ENCODE assay signal across 1 cellular context in the genomic region with DNA sequence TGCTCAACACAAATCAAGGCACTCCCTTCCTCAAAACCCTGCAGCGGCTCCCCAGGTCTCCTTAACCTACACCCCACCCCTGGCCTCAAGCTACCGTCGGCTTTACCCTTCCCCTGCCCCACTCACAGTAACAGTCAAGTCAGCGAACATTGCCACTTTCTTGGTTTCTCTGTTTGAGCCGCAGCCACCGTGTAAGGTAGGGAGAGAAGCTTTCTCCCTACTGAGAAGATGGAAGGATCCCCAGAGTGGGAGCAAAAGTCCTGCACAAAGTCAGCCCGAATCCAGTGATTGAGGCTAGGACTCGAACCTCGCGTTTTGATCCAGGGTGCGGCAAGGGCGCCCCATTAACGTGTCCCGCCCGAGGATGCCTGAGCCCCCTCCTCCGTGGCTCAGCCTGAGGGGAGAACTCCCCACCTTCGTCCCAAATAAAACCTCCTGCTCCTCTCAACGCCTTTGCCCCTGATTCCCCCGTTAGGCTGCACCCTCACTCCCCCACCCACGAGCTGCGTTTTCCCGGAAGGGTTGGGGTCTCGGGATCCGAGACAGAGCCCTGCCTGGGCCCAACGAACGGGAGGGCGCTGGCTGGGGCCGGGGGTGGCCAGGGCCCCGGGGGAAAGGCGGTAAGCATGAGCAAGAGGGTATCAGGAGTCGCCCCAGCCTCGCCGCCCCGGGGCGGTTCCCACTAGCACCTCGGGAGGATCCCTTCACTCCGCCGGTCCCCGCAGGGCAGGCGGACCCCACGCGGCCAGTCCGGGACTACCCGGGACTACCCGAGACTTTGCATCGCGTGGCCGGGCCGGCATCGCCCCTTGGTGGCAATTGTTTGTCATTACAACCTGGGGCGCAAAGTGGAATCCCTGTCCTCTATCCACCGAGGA.
A peak's percentile ranks its signal among the peaks of the same experiment; 100 is the strongest.
TF ChIP-seq lines count a peak whose summit lies in the region.

No MANE protein-coding gene starts in this region.

TF ChIP-seq in HepG2, 621 proteins besides CTCF, POLR2A, EP300 and RAD21 (continues in another document):
- 0 out of 2 replicates have a peak, but pooled peaks have one; percentile 45 for TF ChIP-seq ZNF550 (CRISPR knock-in tag; IDR thresholded peaks at IDR 0.05; ENCODE audit: borderline replicate concordance)
- TF ChIP-seq, protein P1, sequence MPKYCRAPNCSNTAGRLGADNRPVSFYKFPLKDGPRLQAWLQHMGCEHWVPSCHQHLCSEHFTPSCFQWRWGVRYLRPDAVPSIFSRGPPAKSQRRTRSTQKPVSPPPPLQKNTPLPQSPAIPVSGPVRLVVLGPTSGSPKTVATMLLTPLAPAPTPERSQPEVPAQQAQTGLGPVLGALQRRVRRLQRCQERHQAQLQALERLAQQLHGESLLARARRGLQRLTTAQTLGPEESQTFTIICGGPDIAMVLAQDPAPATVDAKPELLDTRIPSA (CRISPR knock-in tag; IDR thresholded peaks at IDR 0.05; ENCODE audit: borderline replicate concordance) = no peak
- TF ChIP-seq, protein P2, sequence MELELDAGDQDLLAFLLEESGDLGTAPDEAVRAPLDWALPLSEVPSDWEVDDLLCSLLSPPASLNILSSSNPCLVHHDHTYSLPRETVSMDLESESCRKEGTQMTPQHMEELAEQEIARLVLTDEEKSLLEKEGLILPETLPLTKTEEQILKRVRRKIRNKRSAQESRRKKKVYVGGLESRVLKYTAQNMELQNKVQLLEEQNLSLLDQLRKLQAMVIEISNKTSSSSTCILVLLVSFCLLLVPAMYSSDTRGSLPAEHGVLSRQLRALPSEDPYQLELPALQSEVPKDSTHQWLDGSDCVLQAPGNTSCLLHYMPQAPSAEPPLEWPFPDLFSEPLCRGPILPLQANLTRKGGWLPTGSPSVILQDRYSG (CRISPR knock-in tag; IDR thresholded peaks at IDR 0.05) = no peak
- no peak for TF ChIP-seq ZNF556 (CRISPR knock-in tag; IDR thresholded peaks at IDR 0.05; ENCODE audit: borderline replicate concordance)
- TF ChIP-seq PITX1 (CRISPR knock-in tag; IDR thresholded peaks at IDR 0.05) = no peak; the same call in 1 of the 2 replicates
- TF ChIP-seq ZNF782 (CRISPR knock-in tag; IDR thresholded peaks at IDR 0.05; ENCODE audit: borderline replicate concordance) = no peak
- peak; percentile 26; the same call in 1 of the 2 replicates for TF ChIP-seq ERF (CRISPR knock-in tag; IDR thresholded peaks at IDR 0.05)
- TF ChIP-seq ZNF124 (CRISPR knock-in tag; IDR thresholded peaks at IDR 0.05) = 0 out of 2 replicates have a peak, but pooled peaks have one; percentile 69
- TF ChIP-seq ZBTB38 (CRISPR knock-in tag; IDR thresholded peaks at IDR 0.05) = peak; percentile 51; the same call in 1 of the 2 replicates
- TF ChIP-seq, protein P3, sequence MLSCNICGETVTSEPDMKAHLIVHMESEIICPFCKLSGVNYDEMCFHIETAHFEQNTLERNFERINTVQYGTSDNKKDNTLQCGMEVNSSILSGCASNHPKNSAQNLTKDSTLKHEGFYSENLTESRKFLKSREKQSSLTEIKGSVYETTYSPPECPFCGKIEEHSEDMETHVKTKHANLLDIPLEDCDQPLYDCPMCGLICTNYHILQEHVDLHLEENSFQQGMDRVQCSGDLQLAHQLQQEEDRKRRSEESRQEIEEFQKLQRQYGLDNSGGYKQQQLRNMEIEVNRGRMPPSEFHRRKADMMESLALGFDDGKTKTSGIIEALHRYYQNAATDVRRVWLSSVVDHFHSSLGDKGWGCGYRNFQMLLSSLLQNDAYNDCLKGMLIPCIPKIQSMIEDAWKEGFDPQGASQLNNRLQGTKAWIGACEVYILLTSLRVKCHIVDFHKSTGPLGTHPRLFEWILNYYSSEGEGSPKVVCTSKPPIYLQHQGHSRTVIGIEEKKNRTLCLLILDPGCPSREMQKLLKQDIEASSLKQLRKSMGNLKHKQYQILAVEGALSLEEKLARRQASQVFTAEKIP (CRISPR knock-in tag; IDR thresholded peaks at IDR 0.05; ENCODE audit: borderline replicate concordance) = no peak
- TF ChIP-seq, protein P4, sequence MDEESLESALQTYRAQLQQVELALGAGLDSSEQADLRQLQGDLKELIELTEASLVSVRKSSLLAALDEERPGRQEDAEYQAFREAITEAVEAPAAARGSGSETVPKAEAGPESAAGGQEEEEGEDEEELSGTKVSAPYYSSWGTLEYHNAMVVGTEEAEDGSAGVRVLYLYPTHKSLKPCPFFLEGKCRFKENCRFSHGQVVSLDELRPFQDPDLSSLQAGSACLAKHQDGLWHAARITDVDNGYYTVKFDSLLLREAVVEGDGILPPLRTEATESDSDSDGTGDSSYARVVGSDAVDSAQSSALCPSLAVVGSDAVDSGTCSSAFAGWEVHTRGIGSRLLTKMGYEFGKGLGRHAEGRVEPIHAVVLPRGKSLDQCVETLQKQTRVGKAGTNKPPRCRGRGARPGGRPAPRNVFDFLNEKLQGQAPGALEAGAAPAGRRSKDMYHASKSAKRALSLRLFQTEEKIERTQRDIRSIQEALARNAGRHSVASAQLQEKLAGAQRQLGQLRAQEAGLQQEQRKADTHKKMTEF (CRISPR knock-in tag; IDR thresholded peaks at IDR 0.05) = peak; percentile 83
- TF ChIP-seq ATRX (CRISPR knock-in tag; IDR thresholded peaks at IDR 0.05; ENCODE audit: borderline replicate concordance) = no peak
- peak; percentile 49; the same call in 1 of the 2 replicates for TF ChIP-seq ZSCAN9 (CRISPR knock-in tag; IDR thresholded peaks at IDR 0.05; ENCODE audit: borderline replicate concordance)
- TF ChIP-seq ARNT2 (CRISPR knock-in tag; IDR thresholded peaks at IDR 0.05; ENCODE audit: low read depth) = no peak
- TF ChIP-seq, protein P5, sequence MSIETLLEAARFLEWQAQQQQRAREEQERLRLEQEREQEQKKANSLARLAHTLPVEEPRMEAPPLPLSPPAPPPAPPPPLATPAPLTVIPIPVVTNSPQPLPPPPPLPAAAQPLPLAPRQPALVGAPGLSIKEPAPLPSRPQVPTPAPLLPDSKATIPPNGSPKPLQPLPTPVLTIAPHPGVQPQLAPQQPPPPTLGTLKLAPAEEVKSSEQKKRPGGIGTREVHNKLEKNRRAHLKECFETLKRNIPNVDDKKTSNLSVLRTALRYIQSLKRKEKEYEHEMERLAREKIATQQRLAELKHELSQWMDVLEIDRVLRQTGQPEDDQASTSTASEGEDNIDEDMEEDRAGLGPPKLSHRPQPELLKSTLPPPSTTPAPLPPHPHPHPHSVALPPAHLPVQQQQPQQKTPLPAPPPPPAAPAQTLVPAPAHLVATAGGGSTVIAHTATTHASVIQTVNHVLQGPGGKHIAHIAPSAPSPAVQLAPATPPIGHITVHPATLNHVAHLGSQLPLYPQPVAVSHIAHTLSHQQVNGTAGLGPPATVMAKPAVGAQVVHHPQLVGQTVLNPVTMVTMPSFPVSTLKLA (IDR thresholded peaks at IDR 0.05) = no peak
- TF ChIP-seq SMAD3 (CRISPR knock-in tag; IDR thresholded peaks at IDR 0.05) = peak; percentile 52; the same call in 1 of the 2 replicates
- no peak for TF ChIP-seq MAFF (IDR thresholded peaks at IDR 0.05; ENCODE audit: low read depth, low read length)
- TF ChIP-seq RBM22 (optimal IDR thresholded peaks at IDR 0.05; ENCODE audit: low read length) = no peak
- TF ChIP-seq ZNF83 (CRISPR knock-in tag; IDR thresholded peaks at IDR 0.05; ENCODE audit: borderline replicate concordance) = no peak
- TF ChIP-seq KDM3A (CRISPR knock-in tag; IDR thresholded peaks at IDR 0.05; ENCODE audit: low read depth) = peak; percentile 94; the same call in 1 of the 2 replicates
- TF ChIP-seq, protein P6, sequence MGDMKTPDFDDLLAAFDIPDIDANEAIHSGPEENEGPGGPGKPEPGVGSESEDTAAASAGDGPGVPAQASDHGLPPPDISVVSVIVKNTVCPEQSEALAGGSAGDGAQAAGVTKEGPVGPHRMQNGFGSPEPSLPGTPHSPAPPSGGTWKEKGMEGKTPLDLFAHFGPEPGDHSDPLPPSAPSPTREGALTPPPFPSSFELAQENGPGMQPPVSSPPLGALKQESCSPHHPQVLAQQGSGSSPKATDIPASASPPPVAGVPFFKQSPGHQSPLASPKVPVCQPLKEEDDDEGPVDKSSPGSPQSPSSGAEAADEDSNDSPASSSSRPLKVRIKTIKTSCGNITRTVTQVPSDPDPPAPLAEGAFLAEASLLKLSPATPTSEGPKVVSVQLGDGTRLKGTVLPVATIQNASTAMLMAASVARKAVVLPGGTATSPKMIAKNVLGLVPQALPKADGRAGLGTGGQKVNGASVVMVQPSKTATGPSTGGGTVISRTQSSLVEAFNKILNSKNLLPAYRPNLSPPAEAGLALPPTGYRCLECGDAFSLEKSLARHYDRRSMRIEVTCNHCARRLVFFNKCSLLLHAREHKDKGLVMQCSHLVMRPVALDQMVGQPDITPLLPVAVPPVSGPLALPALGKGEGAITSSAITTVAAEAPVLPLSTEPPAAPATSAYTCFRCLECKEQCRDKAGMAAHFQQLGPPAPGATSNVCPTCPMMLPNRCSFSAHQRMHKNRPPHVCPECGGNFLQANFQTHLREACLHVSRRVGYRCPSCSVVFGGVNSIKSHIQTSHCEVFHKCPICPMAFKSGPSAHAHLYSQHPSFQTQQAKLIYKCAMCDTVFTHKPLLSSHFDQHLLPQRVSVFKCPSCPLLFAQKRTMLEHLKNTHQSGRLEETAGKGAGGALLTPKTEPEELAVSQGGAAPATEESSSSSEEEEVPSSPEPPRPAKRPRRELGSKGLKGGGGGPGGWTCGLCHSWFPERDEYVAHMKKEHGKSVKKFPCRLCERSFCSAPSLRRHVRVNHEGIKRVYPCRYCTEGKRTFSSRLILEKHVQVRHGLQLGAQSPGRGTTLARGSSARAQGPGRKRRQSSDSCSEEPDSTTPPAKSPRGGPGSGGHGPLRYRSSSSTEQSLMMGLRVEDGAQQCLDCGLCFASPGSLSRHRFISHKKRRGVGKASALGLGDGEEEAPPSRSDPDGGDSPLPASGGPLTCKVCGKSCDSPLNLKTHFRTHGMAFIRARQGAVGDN (CRISPR knock-in tag; IDR thresholded peaks at IDR 0.05) = peak; percentile 71
- TF ChIP-seq JUND (CRISPR knock-in tag; IDR thresholded peaks at IDR 0.05) = no peak
- no peak for TF ChIP-seq NCOA1 (CRISPR knock-in tag; IDR thresholded peaks at IDR 0.05)
- peak; percentile 42; the same call in 1 of the 2 replicates for TF ChIP-seq MED1 (CRISPR knock-in tag; IDR thresholded peaks at IDR 0.05)
- peak; percentile 43; the same call in 1 of the 2 replicates for TF ChIP-seq KMT2A (CRISPR knock-in tag; IDR thresholded peaks at IDR 0.05)
- TF ChIP-seq, protein P7, sequence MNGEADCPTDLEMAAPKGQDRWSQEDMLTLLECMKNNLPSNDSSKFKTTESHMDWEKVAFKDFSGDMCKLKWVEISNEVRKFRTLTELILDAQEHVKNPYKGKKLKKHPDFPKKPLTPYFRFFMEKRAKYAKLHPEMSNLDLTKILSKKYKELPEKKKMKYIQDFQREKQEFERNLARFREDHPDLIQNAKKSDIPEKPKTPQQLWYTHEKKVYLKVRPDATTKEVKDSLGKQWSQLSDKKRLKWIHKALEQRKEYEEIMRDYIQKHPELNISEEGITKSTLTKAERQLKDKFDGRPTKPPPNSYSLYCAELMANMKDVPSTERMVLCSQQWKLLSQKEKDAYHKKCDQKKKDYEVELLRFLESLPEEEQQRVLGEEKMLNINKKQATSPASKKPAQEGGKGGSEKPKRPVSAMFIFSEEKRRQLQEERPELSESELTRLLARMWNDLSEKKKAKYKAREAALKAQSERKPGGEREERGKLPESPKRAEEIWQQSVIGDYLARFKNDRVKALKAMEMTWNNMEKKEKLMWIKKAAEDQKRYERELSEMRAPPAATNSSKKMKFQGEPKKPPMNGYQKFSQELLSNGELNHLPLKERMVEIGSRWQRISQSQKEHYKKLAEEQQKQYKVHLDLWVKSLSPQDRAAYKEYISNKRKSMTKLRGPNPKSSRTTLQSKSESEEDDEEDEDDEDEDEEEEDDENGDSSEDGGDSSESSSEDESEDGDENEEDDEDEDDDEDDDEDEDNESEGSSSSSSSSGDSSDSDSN (CRISPR knock-in tag; IDR thresholded peaks at IDR 0.05) = peak; percentile 37; the same call in 1 of the 2 replicates
- TF ChIP-seq ZNF44 (CRISPR knock-in tag; IDR thresholded peaks at IDR 0.05) = no peak
- TF ChIP-seq, protein P8, sequence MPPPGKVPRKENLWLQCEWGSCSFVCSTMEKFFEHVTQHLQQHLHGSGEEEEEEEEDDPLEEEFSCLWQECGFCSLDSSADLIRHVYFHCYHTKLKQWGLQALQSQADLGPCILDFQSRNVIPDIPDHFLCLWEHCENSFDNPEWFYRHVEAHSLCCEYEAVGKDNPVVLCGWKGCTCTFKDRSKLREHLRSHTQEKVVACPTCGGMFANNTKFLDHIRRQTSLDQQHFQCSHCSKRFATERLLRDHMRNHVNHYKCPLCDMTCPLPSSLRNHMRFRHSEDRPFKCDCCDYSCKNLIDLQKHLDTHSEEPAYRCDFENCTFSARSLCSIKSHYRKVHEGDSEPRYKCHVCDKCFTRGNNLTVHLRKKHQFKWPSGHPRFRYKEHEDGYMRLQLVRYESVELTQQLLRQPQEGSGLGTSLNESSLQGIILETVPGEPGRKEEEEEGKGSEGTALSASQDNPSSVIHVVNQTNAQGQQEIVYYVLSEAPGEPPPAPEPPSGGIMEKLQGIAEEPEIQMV (CRISPR knock-in tag; IDR thresholded peaks at IDR 0.05; ENCODE audit: low read depth) = peak; percentile 60; the same call in 1 of the 2 replicates
- TF ChIP-seq, protein P9, sequence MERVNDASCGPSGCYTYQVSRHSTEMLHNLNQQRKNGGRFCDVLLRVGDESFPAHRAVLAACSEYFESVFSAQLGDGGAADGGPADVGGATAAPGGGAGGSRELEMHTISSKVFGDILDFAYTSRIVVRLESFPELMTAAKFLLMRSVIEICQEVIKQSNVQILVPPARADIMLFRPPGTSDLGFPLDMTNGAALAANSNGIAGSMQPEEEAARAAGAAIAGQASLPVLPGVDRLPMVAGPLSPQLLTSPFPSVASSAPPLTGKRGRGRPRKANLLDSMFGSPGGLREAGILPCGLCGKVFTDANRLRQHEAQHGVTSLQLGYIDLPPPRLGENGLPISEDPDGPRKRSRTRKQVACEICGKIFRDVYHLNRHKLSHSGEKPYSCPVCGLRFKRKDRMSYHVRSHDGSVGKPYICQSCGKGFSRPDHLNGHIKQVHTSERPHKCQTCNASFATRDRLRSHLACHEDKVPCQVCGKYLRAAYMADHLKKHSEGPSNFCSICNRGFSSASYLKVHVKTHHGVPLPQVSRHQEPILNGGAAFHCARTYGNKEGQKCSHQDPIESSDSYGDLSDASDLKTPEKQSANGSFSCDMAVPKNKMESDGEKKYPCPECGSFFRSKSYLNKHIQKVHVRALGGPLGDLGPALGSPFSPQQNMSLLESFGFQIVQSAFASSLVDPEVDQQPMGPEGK (CRISPR knock-in tag; IDR thresholded peaks at IDR 0.05) = peak; percentile 53
- no peak for TF ChIP-seq KAT7 (CRISPR knock-in tag; IDR thresholded peaks at IDR 0.05; ENCODE audit: borderline replicate concordance)
- TF ChIP-seq MXI1 (IDR thresholded peaks at IDR 0.05; ENCODE audit: borderline replicate concordance, low read depth, low read length) = peak; percentile 44; the same call in 1 of the 3 replicates
- no peak for TF ChIP-seq REL (CRISPR knock-in tag; conservative IDR thresholded peaks at IDR 0.05)
- no peak for TF ChIP-seq SRSF9 (IDR thresholded peaks at IDR 0.05; ENCODE audit: borderline replicate concordance, insufficient read depth, low read depth, low read length, poor library complexity, severe bottlenecking)
- TF ChIP-seq, protein P10, sequence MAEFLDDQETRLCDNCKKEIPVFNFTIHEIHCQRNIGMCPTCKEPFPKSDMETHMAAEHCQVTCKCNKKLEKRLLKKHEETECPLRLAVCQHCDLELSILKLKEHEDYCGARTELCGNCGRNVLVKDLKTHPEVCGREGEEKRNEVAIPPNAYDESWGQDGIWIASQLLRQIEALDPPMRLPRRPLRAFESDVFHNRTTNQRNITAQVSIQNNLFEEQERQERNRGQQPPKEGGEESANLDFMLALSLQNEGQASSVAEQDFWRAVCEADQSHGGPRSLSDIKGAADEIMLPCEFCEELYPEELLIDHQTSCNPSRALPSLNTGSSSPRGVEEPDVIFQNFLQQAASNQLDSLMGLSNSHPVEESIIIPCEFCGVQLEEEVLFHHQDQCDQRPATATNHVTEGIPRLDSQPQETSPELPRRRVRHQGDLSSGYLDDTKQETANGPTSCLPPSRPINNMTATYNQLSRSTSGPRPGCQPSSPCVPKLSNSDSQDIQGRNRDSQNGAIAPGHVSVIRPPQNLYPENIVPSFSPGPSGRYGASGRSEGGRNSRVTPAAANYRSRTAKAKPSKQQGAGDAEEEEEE (CRISPR knock-in tag; IDR thresholded peaks at IDR 0.05; ENCODE audit: borderline replicate concordance) = no peak
- TF ChIP-seq ZNF780A (CRISPR knock-in tag; IDR thresholded peaks at IDR 0.05) = no peak
- no peak for TF ChIP-seq EED (CRISPR knock-in tag; IDR thresholded peaks at IDR 0.05)
